ENCODE assay signal across 8 cellular contexts in the genomic region with DNA sequence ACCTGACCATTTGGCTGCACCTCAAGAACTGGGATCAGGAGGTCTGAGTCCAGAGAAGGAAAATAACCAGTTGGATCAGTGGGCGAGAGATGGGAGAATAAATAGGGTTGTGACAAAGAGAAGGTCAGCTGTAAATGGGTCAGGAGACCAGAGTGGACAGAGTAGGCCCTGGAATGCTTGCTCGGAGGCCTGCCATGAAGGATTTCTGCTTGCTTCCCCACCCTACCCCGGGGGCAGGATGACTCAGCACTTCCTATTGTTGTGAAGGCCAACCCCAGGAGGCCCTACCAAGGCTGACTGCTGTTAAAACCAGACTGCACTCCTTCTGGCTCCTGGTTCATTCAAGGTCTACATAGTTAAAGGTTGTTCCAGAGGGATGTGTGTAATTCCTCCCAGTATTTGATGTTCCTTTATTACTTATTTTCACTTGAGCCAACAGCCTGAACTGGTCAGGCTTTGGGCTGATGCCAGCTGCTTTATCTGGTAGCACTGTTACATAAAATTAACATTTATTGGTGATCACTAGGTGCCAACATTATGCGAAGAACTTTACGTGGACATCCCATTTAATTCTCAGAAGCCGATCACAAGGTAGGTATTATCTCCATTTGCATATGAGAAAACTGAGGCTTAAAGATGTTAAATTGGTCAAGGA. TPM values are rescaled to one million over a fixed set of nuclear protein-coding genes. Genes with fewer than 3 reads are reported as not detected.
DNase-seq lines count a peak whose midpoint lies in the region; TF ChIP-seq lines count a peak whose summit lies in the region.

No MANE protein-coding gene starts in this region.

- peaks cover 10% of the 10 kb centered on the region for H3F3A ChIP-seq in SK-N-SH (replicated peaks; ENCODE audit: insufficient read depth)

- H3K36me3 ChIP-seq in SK-N-SH (replicated peaks in 1 of 2; ENCODE audit: control insufficient read depth in 1 of 2, insufficient read depth in 2 of 2, low read length in 1 of 2) (no peaks in the 10 kb centered on the region), endodermal cell (ENCODE audit: control insufficient read depth, insufficient read depth, low read length) (no peaks in the 10 kb centered on the region), mesendoderm (ENCODE audit: control insufficient read depth, insufficient read depth, low read length) (no peaks in the 10 kb centered on the region), transverse colon (no peaks in the 10 kb centered on the region)

- H2BK5ac ChIP-seq in mesendoderm (ENCODE audit: low read length) = peak overlapping the region; percentile 34

- no peaks in the 10 kb centered on the region for H3K9me3 ChIP-seq in SK-N-SH
- no peaks in the 10 kb centered on the region for H3K9me3 ChIP-seq in endodermal cell (ENCODE audit: control insufficient read depth, low read length)
- H3K9me3 ChIP-seq in transverse colon = no peaks in the 10 kb centered on the region

- peak overlapping the region; percentile 76 for H3K4ac ChIP-seq in mesendoderm (ENCODE audit: low read depth, low read length)

- WGBS in SK-N-SH (ENCODE audit: low lambda C conversion rate) = 64% methylated on average over 6 of the region's 6 CpGs
- WGBS in endodermal cell (ENCODE audit: insufficient coverage in 1 of 2, insufficient read length in 1 of 2), 2 experiments = 73 to 87% methylated on average over 4 to 6 of the region's 6 CpGs
- no CpG with 5 or more reads among the region's 6 CpGs for WGBS in mesendoderm (ENCODE audit: extremely low coverage, insufficient coverage, low lambda C conversion rate)
- WGBS in transverse colon (ENCODE audit: low coverage in 1 of 2), 2 donors = 60 to 74% methylated on average over 3 to 6 of the region's 6 CpGs

- H3K9ac ChIP-seq in SK-N-SH (peak overlapping the region; percentile 23; the same call in 1 of the 2 replicates), endodermal cell (ENCODE audit: extremely low read depth, low read length, poor library complexity, severe bottlenecking) (no peak overlapping the region), mesendoderm (ENCODE audit: low read length) (no peak overlapping the region)

- no peak overlapping the region for H2BK15ac ChIP-seq in mesendoderm (replicated peaks; ENCODE audit: low read depth)

- TF ChIP-seq CTCF in SK-N-SH (IDR thresholded peaks at IDR 0.05) = no peak
- no peak for TF ChIP-seq CTCF in endodermal cell (conservative IDR thresholded peaks at IDR 0.05)
- TF ChIP-seq CTCF in transverse colon (IDR thresholded peaks at IDR 0.05) = no peak

- intact Hi-C loops in transverse colon (cut with DNase I; ENCODE audit: low total_unique reads) = no loop called here

- H3K18ac ChIP-seq in mesendoderm (ENCODE audit: low read length) = peak overlapping the region; percentile 73

- peak overlapping the region; percentile 1 for H3K4me3 Mint-ChIP-seq in activated naive CD4-positive, alpha-beta T cell treated with anti-CD3 and anti-CD28 coated beads, Interleukin-2, amount 50 U/mL, for 24 hours
- H3K4me3 Mint-ChIP-seq in endodermal cell = peak overlapping the region; percentile 34

- no peak overlapping the region for H2AK5ac ChIP-seq in mesendoderm (ENCODE audit: low read length)

- H3K36me3 Mint-ChIP-seq in activated naive CD4-positive, alpha-beta T cell treated with anti-CD3 and anti-CD28 coated beads, Interleukin-2, amount 50 U/mL, for 24 hours = no peaks in the 10 kb centered on the region
- no peaks in the 10 kb centered on the region for H3K36me3 Mint-ChIP-seq in endodermal cell (ENCODE audit: low read depth)

- CTCF ChIA-PET in SK-N-SH (lab: Yijun Ruan, JAX) = interaction anchor here (1.0 to 1.9 kb wide), 5 partner anchors 11 to 681 kb away, joined by 3 to 5 read pairs (median 4); no protein-coding TSS in a partner anchor

- in situ Hi-C loops in transverse colon (cut with MboI; ENCODE audit: low pct_ligation_motif_present in 1 of 4, low pct_unique_long_range_greater_than_20kb in 1 of 4, low sequenced_read_pairs in 3 of 4) = loop anchor here in 3 of 4 donors (25.0 kb wide), 1 partner anchor 661 kb away; no protein-coding TSS in a partner anchor

- H3K27ac ChIP-seq in SK-N-SH (ENCODE audit: low read depth in 2 of 2, low read length in 1 of 2) = peak overlapping the region; percentile 48 to 78
- H3K27ac ChIP-seq in endodermal cell (ENCODE audit: low read depth, low read length) = peak overlapping the region; percentile 21
- H3K27ac ChIP-seq in mesendoderm (ENCODE audit: low read depth, low read length) = peak overlapping the region; percentile 67
- H3K27ac ChIP-seq in transverse colon = no peak overlapping the region

- H3K9me2 ChIP-seq in SK-N-SH = no peaks in the 10 kb centered on the region

- H3K4me3 ChIP-seq in SK-N-SH (ENCODE audit: low read depth in 2 of 2, low read length in 1 of 2) = no peak overlapping the region
- no peak overlapping the region for H3K4me3 ChIP-seq in endodermal cell (ENCODE audit: low read length)
- H3K4me3 ChIP-seq in mesendoderm (ENCODE audit: low read length) = no peak overlapping the region
- no peak overlapping the region for H3K4me3 ChIP-seq in transverse colon

- no peaks in the 10 kb centered on the region for H3K79me2 ChIP-seq in SK-N-SH (ENCODE audit: insufficient read depth)
- no peaks in the 10 kb centered on the region for H3K79me2 ChIP-seq in mesendoderm (ENCODE audit: control insufficient read depth, insufficient read depth, low read length)

- H3K27me3 Mint-ChIP-seq in activated naive CD4-positive, alpha-beta T cell treated with anti-CD3 and anti-CD28 coated beads, Interleukin-2, amount 50 U/mL, for 24 hours = no peaks in the 10 kb centered on the region
- no peaks in the 10 kb centered on the region for H3K27me3 Mint-ChIP-seq in endodermal cell (ENCODE audit: insufficient read depth)

- H2AFZ ChIP-seq in SK-N-SH (ENCODE audit: low read depth) = peak overlapping the region; percentile 65

- peak overlapping the region; percentile 66 for H3K56ac ChIP-seq in mesendoderm (ENCODE audit: low read length)

- no peaks in the 10 kb centered on the region for H3K9me3 Mint-ChIP-seq in activated naive CD4-positive, alpha-beta T cell treated with anti-CD3 and anti-CD28 coated beads, Interleukin-2, amount 50 U/mL, for 24 hours
- H3K9me3 Mint-ChIP-seq in endodermal cell = peaks cover 8% of the 10 kb centered on the region

- no peak overlapping the region for H4K5ac ChIP-seq in mesendoderm (ENCODE audit: low read length)

- DNase-seq in activated naive CD4-positive, alpha-beta T cell (lab: John Stamatoyannopoulos, UW) = no peak
- DNase-seq in HT-29 (ENCODE audit: low spot score) = peak; percentile 91
- DNase-seq in SK-N-SH = no peak
- peak; percentile 92 for DNase-seq in endodermal cell
- peak; percentile 97 for DNase-seq in mesendoderm
- peak; percentile 55 for DNase-seq in transverse colon
- DNase-seq in NCI-H524 treated with DMSO at 0.1 percent for 48 hours (lab: John Stamatoyannopoulos, UW) = no peak

- H3K4me2 ChIP-seq in SK-N-SH (peak overlapping the region; percentile 39), mesendoderm (ENCODE audit: low read length) (no peak overlapping the region)

- H3K27me3 ChIP-seq in SK-N-SH (ENCODE audit: insufficient read depth) (no peaks in the 10 kb centered on the region), endodermal cell (ENCODE audit: control insufficient read depth, insufficient read depth, low read length, poor library complexity, severe bottlenecking) (no peaks in the 10 kb centered on the region), mesendoderm (ENCODE audit: insufficient read depth, low read length, poor library complexity) (no peaks in the 10 kb centered on the region), transverse colon (no peaks in the 10 kb centered on the region)

- H3K4me1 ChIP-seq in SK-N-SH (ENCODE audit: control insufficient read depth in 1 of 2, insufficient read depth in 2 of 2, low read depth in 1 of 2, low read length in 1 of 2) (peaks cover 13 to 23% of the 10 kb centered on the region in 2 experiments; a peak in 3 of 4 replicates), endodermal cell (ENCODE audit: control insufficient read depth, insufficient read depth, low read length) (peaks cover 14% of the 10 kb centered on the region), mesendoderm (ENCODE audit: control insufficient read depth, low read depth, low read length) (peaks cover 16% of the 10 kb centered on the region), transverse colon (peaks cover 0 to 15% (median 12%) of the 10 kb centered on the region in 4 donors)

- H4K20me1 ChIP-seq in SK-N-SH (ENCODE audit: insufficient read depth) = no peaks in the 10 kb centered on the region

- TF ChIP-seq RAD21 in SK-N-SH (IDR thresholded peaks at IDR 0.05; ENCODE audit: low read length) = no peak

- no peak overlapping the region for H2BK120ac ChIP-seq in mesendoderm (ENCODE audit: low read depth, low read length)

- POLR2A ChIA-PET in SK-N-SH (lab: Yijun Ruan, JAX) = no interaction called here

- no peaks in the 10 kb centered on the region for H3K79me1 ChIP-seq in mesendoderm (ENCODE audit: low read length)

- TF ChIP-seq POLR2A in transverse colon (IDR thresholded peaks at IDR 0.05) = no peak

- peak in 1 of 2 experiments; percentile 61; a peak in 1 of 4 replicates for TF ChIP-seq EP300 in SK-N-SH (IDR thresholded peaks at IDR 0.05; ENCODE audit: borderline replicate concordance in 1 of 2, low read depth in 1 of 2, low read length in 1 of 2)
- no peak for TF ChIP-seq EP300 in transverse colon (IDR thresholded peaks at IDR 0.05; ENCODE audit: low read depth)

- no peak overlapping the region for H3K27ac Mint-ChIP-seq in activated naive CD4-positive, alpha-beta T cell treated with anti-CD3 and anti-CD28 coated beads, Interleukin-2, amount 50 U/mL, for 24 hours
- H3K27ac Mint-ChIP-seq in endodermal cell = peak overlapping the region; percentile 88

- H3K23ac ChIP-seq in mesendoderm (ENCODE audit: low read length) = no peak overlapping the region

- H3K4me1 Mint-ChIP-seq in activated naive CD4-positive, alpha-beta T cell treated with anti-CD3 and anti-CD28 coated beads, Interleukin-2, amount 50 U/mL, for 24 hours = peaks cover 23% of the 10 kb centered on the region
- H3K4me1 Mint-ChIP-seq in endodermal cell = peaks cover 50% of the 10 kb centered on the region

- H4K8ac ChIP-seq in mesendoderm (ENCODE audit: low read depth, low read length) = no peak overlapping the region

RNA-seq across cellular contexts. Expression of a gene that starts 27.3 kb away (rescaled TPM):
- total RNA-seq in HT-29 (2014; rRNA removed; shearing (Covaris generic)) = 54.8 and 58.9 TPM in 2 replicates
- polyA plus RNA-seq in SK-N-SH (2012; rRNA removed) = 31.0 and 39.7 TPM in 2 replicates
- polyA plus RNA-seq in SK-N-SH (2012; cell fraction: cytosol; rRNA removed) = 33.1 and 38.6 TPM in 2 replicates
- polyA plus RNA-seq in SK-N-SH (2012; cell fraction: nucleus; rRNA removed) = 49.1 and 103 TPM in 2 replicates
- total RNA-seq in endodermal cell (10 to 100 TPM; 54.3 to 57.6 TPM), transverse colon (10 to 100 TPM; 23.3 to 92.7 (median 52.0) TPM)
- 56.9 TPM for polyA plus RNA-seq in endodermal cell (2013, experiment 1 of 2)
- 47.7 TPM for polyA plus RNA-seq in endodermal cell (2013, experiment 2 of 2)
- polyA plus RNA-seq in mesendoderm (2013, experiment 1 of 2) = 55.0 TPM
- polyA plus RNA-seq in mesendoderm (2013, experiment 2 of 2) = 57.9 TPM

RNA-seq across cellular contexts. Expression of a gene that starts 57.8 kb away (rescaled TPM):
- total RNA-seq in HT-29 (2014; rRNA removed; shearing (Covaris generic)) = 0.39 TPM in 1 of 2 replicates, not detected in the other
- polyA plus RNA-seq in SK-N-SH (2012; rRNA removed) = 1.0 and 1.1 TPM in 2 replicates
- polyA plus RNA-seq in SK-N-SH (2012; cell fraction: cytosol; rRNA removed) = 0.42 and 0.57 TPM in 2 replicates
- 2.0 and 6.1 TPM in 2 replicates for polyA plus RNA-seq in SK-N-SH (2012; cell fraction: nucleus; rRNA removed)
- total RNA-seq in endodermal cell (1 to 10 TPM; 1.1 to 4.2 TPM), transverse colon (1 to 10 TPM in 1 of 4 donors, under 1 TPM in 1, not detected in 2; 0.96 to 4.0 TPM)
- 1.9 TPM for polyA plus RNA-seq in endodermal cell (2013, experiment 1 of 2)
- 0.99 TPM for polyA plus RNA-seq in endodermal cell (2013, experiment 2 of 2)
- polyA plus RNA-seq in mesendoderm (2013, experiment 1 of 2) = 0.55 TPM
- 0.80 TPM for polyA plus RNA-seq in mesendoderm (2013, experiment 2 of 2)

Comparison
In these comparisons a context has a peak if more than half of its experiments do, and no peak if none do; other contexts are left out.
1. DNase-seq: peak in HT-29 (single experiment), endodermal cell (single experiment), mesendoderm (single experiment) and transverse colon (single experiment); none in activated naive CD4-positive, alpha-beta T cell (0 of 4), SK-N-SH (single experiment) and NCI-H524 treated with DMSO at 0.1 percent for 48 hours (single experiment).
2. H3K27ac ChIP-seq: peak in SK-N-SH (2 of 2), endodermal cell (single experiment) and mesendoderm (single experiment); none in transverse colon (0 of 4).